In genomic region chr4:150119492-150119891, GRCh38 we compare ENCODE assay signal across 1 cellular context.
A peak's percentile ranks its signal among the peaks of the same experiment; 100 is the strongest.
TF ChIP-seq lines count a peak whose summit lies in the region.

No MANE protein-coding gene starts in this region.

TF ChIP-seq in SK-N-SH, 30 proteins besides CTCF, POLR2A, EP300 and RAD21 (continued from another document):
- TF ChIP-seq REST (IDR thresholded peaks at IDR 0.05; ENCODE audit: low read depth, low read length): no peak
- TF ChIP-seq NFIC (IDR thresholded peaks at IDR 0.05; ENCODE audit: borderline replicate concordance): peak; percentile 24; the same call in 1 of the 2 replicates
- no peak for TF ChIP-seq ELF1 (IDR thresholded peaks at IDR 0.05)
- no peak for TF ChIP-seq POLR2AphosphoS5 (IDR thresholded peaks at IDR 0.05; ENCODE audit: low read depth, low read length)
- no peak for TF ChIP-seq USF1 (IDR thresholded peaks at IDR 0.05; ENCODE audit: borderline replicate concordance, low read depth)
- no peak for TF ChIP-seq NRF1 (IDR thresholded peaks at IDR 0.05; ENCODE audit: low read depth, low read length)
- no peak for TF ChIP-seq USF2 (IDR thresholded peaks at IDR 0.05; ENCODE audit: borderline replicate concordance, low read depth, low read length)
- TF ChIP-seq ZBTB33 (IDR thresholded peaks at IDR 0.05; ENCODE audit: borderline replicate concordance, low read depth): no peak
- peak; percentile 50; the same call in 1 of the 2 replicates for TF ChIP-seq TEAD4 (IDR thresholded peaks at IDR 0.05; ENCODE audit: borderline replicate concordance, insufficient read depth)
- TF ChIP-seq MAX (IDR thresholded peaks at IDR 0.05; ENCODE audit: low read depth): no peak
- TF ChIP-seq FOXM1 (IDR thresholded peaks at IDR 0.05; ENCODE audit: low read depth): no peak
- TF ChIP-seq TCF12 (IDR thresholded peaks at IDR 0.05): peak; percentile 50
- TF ChIP-seq GABPA (IDR thresholded peaks at IDR 0.05; ENCODE audit: low read depth): no peak
